In genomic region chr3:173038484-173038871, GRCh38 we compare ENCODE assay signal across 29 cellular contexts.
"Had no signal": no experiment of that assay in that cellular context is flagged by ENCODE, and none has a peak within 500 bp of the region (broad histone marks: within the 10 kb centered on the region; RNA-seq: fewer than 3 reads in every experiment).

No MANE protein-coding gene starts in this region.

- H3K27me3 Mint-ChIP-seq: dendritic cell treated with granulocyte-macrophage colony-stimulating factor and Interleukin-4, amounts not matched to agents 40 ng/mL and 50 ng/mL, for 4 days; memory B cell; naive B cell; natural killer cell treated with Interleukin-12 subunit alpha and Interleukin-12 subunit beta and Interleukin-15 and Interleukin-18, amount 100 ng/mL, for 72 hours had no signal

- H3K36me3 ChIP-seq: colonic mucosa, gastrocnemius medialis, neutrophil, pancreas, sigmoid colon, tibial artery, upper lobe of left lung had no signal

- H3K4me1 ChIP-seq: colonic mucosa, gastrocnemius medialis, pancreas, sigmoid colon, testis, upper lobe of left lung had no signal

- H3K9me3 Mint-ChIP-seq: dendritic cell treated with granulocyte-macrophage colony-stimulating factor and Interleukin-4, amounts not matched to agents 40 ng/mL and 50 ng/mL, for 4 days; endodermal cell; memory B cell; naive B cell; natural killer cell treated with Interleukin-12 subunit alpha and Interleukin-12 subunit beta and Interleukin-15 and Interleukin-18, amount 100 ng/mL, for 72 hours; neural crest cell had no signal

- H3K4me1 Mint-ChIP-seq: endodermal cell; memory B cell; mesothelial cell of epicardium; naive B cell; neural crest cell; stimulated activated effector memory CD8-positive, alpha-beta T cell treated with anti-CD3 and anti-CD28 coated beads, Interleukin-12 subunit alpha, Interleukin-12 subunit beta, amount 100 ng/mL, for 72 hours had no signal

- H3K4me3 ChIP-seq: colonic mucosa, gastrocnemius medialis, lung, mucosa of descending colon, pancreas, sigmoid colon, testis, tibial artery, upper lobe of left lung had no signal

- H3K27ac Mint-ChIP-seq: dendritic cell treated with granulocyte-macrophage colony-stimulating factor and Interleukin-4, amounts not matched to agents 40 ng/mL and 50 ng/mL, for 4 days; endodermal cell; memory B cell; mesothelial cell of epicardium; naive B cell; natural killer cell treated with Interleukin-12 subunit alpha and Interleukin-12 subunit beta and Interleukin-15 and Interleukin-18, amount 100 ng/mL, for 72 hours; stimulated activated effector memory CD8-positive, alpha-beta T cell treated with anti-CD3 and anti-CD28 coated beads, Interleukin-12 subunit alpha, Interleukin-12 subunit beta, amount 100 ng/mL, for 72 hours had no signal

- H3K36me3 Mint-ChIP-seq: memory B cell; mesothelial cell of epicardium; naive B cell; natural killer cell treated with Interleukin-12 subunit alpha and Interleukin-12 subunit beta and Interleukin-15 and Interleukin-18, amount 100 ng/mL, for 72 hours; stimulated activated effector memory CD8-positive, alpha-beta T cell treated with anti-CD3 and anti-CD28 coated beads, Interleukin-12 subunit alpha, Interleukin-12 subunit beta, amount 100 ng/mL, for 72 hours had no signal

- H3K27me3 ChIP-seq: colonic mucosa, gastrocnemius medialis, neutrophil, pancreas, sigmoid colon, testis, tibial artery, upper lobe of left lung had no signal

- ATAC-seq: esophagus mucosa; gastrocnemius medialis; left colon; mucosa of descending colon; natural killer cell treated with Interleukin-12 subunit alpha and Interleukin-12 subunit beta and Interleukin-15 and Interleukin-18, amount 100 ng/mL, for 72 hours; stimulated activated effector memory CD8-positive, alpha-beta T cell treated with anti-CD3 and anti-CD28 coated beads, Interleukin-12 subunit alpha, Interleukin-12 subunit beta, amount 100 ng/mL, for 72 hours had no signal

- H3K4me3 Mint-ChIP-seq: dendritic cell treated with granulocyte-macrophage colony-stimulating factor and Interleukin-4, amounts not matched to agents 40 ng/mL and 50 ng/mL, for 4 days; endodermal cell; memory B cell; mesothelial cell of epicardium; naive B cell; natural killer cell treated with Interleukin-12 subunit alpha and Interleukin-12 subunit beta and Interleukin-15 and Interleukin-18, amount 100 ng/mL, for 72 hours; neural crest cell; stimulated activated effector memory CD8-positive, alpha-beta T cell treated with anti-CD3 and anti-CD28 coated beads, Interleukin-12 subunit alpha, Interleukin-12 subunit beta, amount 100 ng/mL, for 72 hours had no signal

- H3K27ac ChIP-seq: colonic mucosa, epithelial cell of prostate, gastrocnemius medialis, neutrophil, pancreas, sigmoid colon, testis, tibial artery, upper lobe of left lung had no signal

- DNase-seq: colonic mucosa; effector CD8-positive, alpha-beta T cell; endodermal cell; foreskin fibroblast; gastrocnemius medialis; head of caudate nucleus; hippocampal formation; left colon; mucosa of descending colon; naive B cell; pancreas; sigmoid colon; stimulated activated CD4-positive, alpha-beta T cell treated with anti-CD3 and anti-CD28 coated beads, Interleukin-2, amount 100 ng/mL, for 24 hours; stimulated activated CD4-positive, alpha-beta T cell treated with anti-CD3 and anti-CD28 coated beads, Interleukin-4, amount 100 ng/mL, for 24 hours; stimulated activated naive CD4-positive, alpha-beta T cell treated with Interleukin-2 at 50 U/mL for 16 hours; substantia nigra; testis; tibial artery; upper lobe of left lung had no signal

- H3K9me3 ChIP-seq: colonic mucosa, gastrocnemius medialis, mucosa of descending colon, neutrophil, pancreas, sigmoid colon, testis, tibial artery, upper lobe of left lung had no signal
